25 cellular contexts compared by ENCODE assay signal in genomic region chr5:113276493-113276892, GRCh38.
"Had no signal": no experiment of that assay in that cellular context is flagged by ENCODE, and none has a peak within 500 bp of the region (broad histone marks: within the 10 kb centered on the region; RNA-seq: fewer than 3 reads in every experiment).

No MANE protein-coding gene starts in this region.

- H3K9me3 Mint-ChIP-seq: activated B cell treated with CpG ODN at 0.5 μM for 24 hours; activated CD4-positive, alpha-beta T cell treated with anti-CD3 and anti-CD28 coated beads, Interleukin-2, amount 10 ng/mL, durations not matched to agents 24 days and 14 days; activated naive CD4-positive, alpha-beta T cell treated with anti-CD3 and anti-CD28 coated beads for 36 hours; activated T-helper 17 cell treated with anti-CD3 and anti-CD28 coated beads, Interleukin-2, amount 50 U/mL, for 72 hours; brain; T-helper 1 cell treated with Interleukin-12 subunit alpha and Interleukin-12 subunit beta and Interleukin-4 antibody, amounts not matched to agents 30 μg/mL and 1 μg/mL, for 36 hours had no signal

- H3K27me3 ChIP-seq: MG63 had no signal

- H3K9me3 ChIP-seq: MG63 had no signal

- DNase-seq: activated B cell treated with CpG ODN at 0.5 μM for 24 hours; activated CD4-positive, alpha-beta T cell treated with anti-CD3 and anti-CD28 coated beads for 1 hour; activated CD4-positive, alpha-beta T cell treated with anti-CD3 and anti-CD28 coated beads, Interleukin-2, amount 10 ng/mL, durations not matched to agents 24 days and 14 days; activated CD4-positive, alpha-beta T cell treated with anti-CD3 and anti-CD28 coated beads, Interleukin-2, amount 50 U/mL, for 48 hours; activated CD8-positive, alpha-beta memory T cell treated with anti-CD3 and anti-CD28 coated beads, Interleukin-2, amount 10 ng/mL, durations not matched to agents 7 days and 5 days; activated gamma-delta T cell; activated naive CD4-positive, alpha-beta T cell treated with anti-CD3 and anti-CD28 coated beads for 36 hours; activated T-cell treated with anti-CD3 and anti-CD28 coated beads, Interleukin-2, amount 50 U/mL, for 48 hours; amygdala; MG63; NCI-H1105; NCI-H1436 treated with DMSO at 0.1 percent for 48 hours; NCI-H187; NCI-H2081; NCI-H510A treated with DMSO at 0.1 percent for 48 hours; NK-92 treated with Interleukin-12 subunit alpha and Interleukin-12 subunit beta, amount 100 ng/mL, for 24 hours; OCI-M1; RPMI8226; T-helper 9 cell had no signal

- ATAC-seq: activated CD8-positive, alpha-beta memory T cell treated with anti-CD3 and anti-CD28 coated beads, Interleukin-2, amount 10 ng/mL, durations not matched to agents 7 days and 5 days; activated T-helper 17 cell treated with anti-CD3 and anti-CD28 coated beads, Interleukin-2, amount 50 U/mL, for 72 hours; Panc1; SK-N-SH treated with all-trans-retinoic acid at 6 μM for 48 hours had no signal

- H3K4me1 Mint-ChIP-seq: activated B cell treated with CpG ODN at 0.5 μM for 24 hours had no signal

- H3K36me3 Mint-ChIP-seq: activated CD8-positive, alpha-beta memory T cell treated with anti-CD3 and anti-CD28 coated beads, Interleukin-2, amount 10 ng/mL, durations not matched to agents 7 days and 5 days; activated naive CD8-positive, alpha-beta T cell; brain had no signal

- H3K27ac Mint-ChIP-seq: activated B cell treated with CpG ODN at 0.5 μM for 24 hours; activated CD4-positive, alpha-beta T cell treated with anti-CD3 and anti-CD28 coated beads, Interleukin-2, amount 10 ng/mL, durations not matched to agents 24 days and 14 days; activated CD8-positive, alpha-beta memory T cell treated with anti-CD3 and anti-CD28 coated beads, Interleukin-2, amount 10 ng/mL, durations not matched to agents 7 days and 5 days; activated naive CD4-positive, alpha-beta T cell treated with anti-CD3 and anti-CD28 coated beads for 36 hours; activated naive CD8-positive, alpha-beta T cell; activated T-helper 17 cell treated with anti-CD3 and anti-CD28 coated beads, Interleukin-2, amount 50 U/mL, for 72 hours; T-helper 1 cell treated with Interleukin-12 subunit alpha and Interleukin-12 subunit beta and Interleukin-4 antibody, amounts not matched to agents 30 μg/mL and 1 μg/mL, for 36 hours had no signal

- H3K27me3 Mint-ChIP-seq: activated CD8-positive, alpha-beta memory T cell treated with anti-CD3 and anti-CD28 coated beads, Interleukin-2, amount 10 ng/mL, durations not matched to agents 7 days and 5 days; activated naive CD8-positive, alpha-beta T cell; activated T-helper 17 cell treated with anti-CD3 and anti-CD28 coated beads, Interleukin-2, amount 50 U/mL, for 72 hours; brain had no signal

- H3K4me3 ChIP-seq: MG63 had no signal

- H3K36me3 ChIP-seq: MG63 had no signal

- H3K4me3 Mint-ChIP-seq: activated B cell treated with CpG ODN at 0.5 μM for 24 hours; activated CD4-positive, alpha-beta T cell treated with anti-CD3 and anti-CD28 coated beads, Interleukin-2, amount 10 ng/mL, durations not matched to agents 24 days and 14 days; activated CD8-positive, alpha-beta memory T cell treated with anti-CD3 and anti-CD28 coated beads, Interleukin-2, amount 10 ng/mL, durations not matched to agents 7 days and 5 days; activated naive CD4-positive, alpha-beta T cell treated with anti-CD3 and anti-CD28 coated beads for 36 hours; activated naive CD8-positive, alpha-beta T cell; activated T-helper 17 cell treated with anti-CD3 and anti-CD28 coated beads, Interleukin-2, amount 50 U/mL, for 72 hours; T-helper 1 cell treated with Interleukin-12 subunit alpha and Interleukin-12 subunit beta and Interleukin-4 antibody, amounts not matched to agents 30 μg/mL and 1 μg/mL, for 36 hours had no signal
